In genomic region chr14:23322568-23323517, GRCh38 we compare ENCODE assay signal across 8 cellular contexts. TPM values are rescaled to one million over a fixed set of nuclear protein-coding genes. Genes with fewer than 3 reads are reported as not detected.
DNase-seq lines count a peak whose midpoint lies in the region; ATAC-seq and TF ChIP-seq lines count a peak whose summit lies in the region.

No MANE protein-coding gene starts in this region.

- H3K4me3 ChIP-seq in cardiac fibroblast (replicated peaks in 1 of 2; ENCODE audit: low read depth in 2 of 2, low read length in 2 of 2) (peak overlapping the region; percentile 81 to 84), mucosa of descending colon (peak overlapping the region; percentile 91)

- H3K9me3 Mint-ChIP-seq in stimulated activated naive CD8-positive, alpha-beta T cell treated with anti-CD3 and anti-CD28 coated beads, Interleukin-15, Interleukin-2, amounts not matched to agents 100 ng/mL and 50 ng/mL, for 24 hours = no peaks in the 10 kb centered on the region

- DNase-seq in stimulated activated naive CD8-positive, alpha-beta T cell treated with anti-CD3 and anti-CD28 coated beads, Interleukin-15, Interleukin-2, amounts not matched to agents 100 U/mL and 50 U/mL, for 24 hours = no peak
- DNase-seq in cardiac fibroblast (ENCODE audit: low read depth in 2 of 2) = no peak
- no peak for DNase-seq in mucosa of descending colon
- no peak for DNase-seq in DMS114 treated with DMSO at 0.1 percent for 48 hours (lab: John Stamatoyannopoulos, UW; ENCODE audit: unreplicated experiment)
- DNase-seq in NCI-H1417 treated with DMSO at 0.1 percent for 48 hours (lab: John Stamatoyannopoulos, UW) = no peak
- DNase-seq in DMS79 (lab: John Stamatoyannopoulos, UW) = no peak

- H3K36me3 ChIP-seq in mucosa of descending colon (ENCODE audit: low read depth) = no peaks in the 10 kb centered on the region

- no peaks in the 10 kb centered on the region for H3K27me3 Mint-ChIP-seq in stimulated activated naive CD8-positive, alpha-beta T cell treated with anti-CD3 and anti-CD28 coated beads, Interleukin-15, Interleukin-2, amounts not matched to agents 100 ng/mL and 50 ng/mL, for 24 hours

- peaks cover 11% of the 10 kb centered on the region for H3K4me1 ChIP-seq in mucosa of descending colon (ENCODE audit: low read depth)

- H3K9me3 ChIP-seq in mucosa of descending colon = no peaks in the 10 kb centered on the region

- intact Hi-C loops in mucosa of descending colon (cut with DNase I, micrococcal nuclease) = loop anchor here in 1 of 2 donors (10.0 kb wide), 1 partner anchor 142 kb away; the partner anchor contains the start of gene NGDN

- peaks cover 40% of the 10 kb centered on the region for H3K36me3 Mint-ChIP-seq in stimulated activated naive CD8-positive, alpha-beta T cell treated with anti-CD3 and anti-CD28 coated beads, Interleukin-15, Interleukin-2, amounts not matched to agents 100 ng/mL and 50 ng/mL, for 24 hours (ENCODE audit: low read depth)

- peaks cover 34% of the 10 kb centered on the region for H3K4me1 Mint-ChIP-seq in stimulated activated naive CD8-positive, alpha-beta T cell treated with anti-CD3 and anti-CD28 coated beads, Interleukin-15, Interleukin-2, amounts not matched to agents 100 ng/mL and 50 ng/mL, for 24 hours (ENCODE audit: low read depth)

- TF ChIP-seq CTCF in cardiac fibroblast (IDR thresholded peaks at IDR 0.05; ENCODE audit: low read depth, low read length) (no peak), mucosa of descending colon (IDR thresholded peaks at IDR 0.05) (no peak)

- ATAC-seq in stimulated activated naive CD8-positive, alpha-beta T cell treated with anti-CD3 and anti-CD28 coated beads, Interleukin-15, Interleukin-2, amounts not matched to agents 100 U/mL and 50 U/mL, for 24 hours = no peak
- ATAC-seq in mucosa of descending colon (no peak), GM18868 (IDR thresholded peaks at IDR 0.05; ENCODE audit: unreplicated experiment) (no peak)

- H3K27ac Mint-ChIP-seq in stimulated activated naive CD8-positive, alpha-beta T cell treated with anti-CD3 and anti-CD28 coated beads, Interleukin-15, Interleukin-2, amounts not matched to agents 100 ng/mL and 50 ng/mL, for 24 hours = peak overlapping the region; percentile 94

- peak overlapping the region; percentile 90 for H3K4me3 Mint-ChIP-seq in stimulated activated naive CD8-positive, alpha-beta T cell treated with anti-CD3 and anti-CD28 coated beads, Interleukin-15, Interleukin-2, amounts not matched to agents 100 ng/mL and 50 ng/mL, for 24 hours

RNA-seq across cellular contexts. Expression of gene PABPN1, which starts 1.6 kb away (rescaled TPM):
- 100 to 1,000 TPM; 157 to 185 (median 157) TPM for total RNA-seq in mucosa of descending colon

RNA-seq across cellular contexts. Expression of gene BCL2L2, which starts 16.2 kb away (rescaled TPM):
- total RNA-seq in mucosa of descending colon = 100 to 1,000 TPM in 1 of 3 donors, 10 to 100 TPM in 2; 40.6 to 116 (median 41.4) TPM

RNA-seq across cellular contexts. Expression of gene PPP1R3E, which starts 20.2 kb away (rescaled TPM):
- total RNA-seq in mucosa of descending colon = 10 to 100 TPM; 16.2 to 17.3 (median 17.1) TPM

RNA-seq across cellular contexts. Expression of gene SLC22A17, which starts 29.8 kb away (rescaled TPM):
- 10 to 100 TPM in 1 of 3 donors, 1 to 10 TPM in 2; 2.3 to 35.5 (median 5.4) TPM for total RNA-seq in mucosa of descending colon

RNA-seq across cellular contexts. Expression of gene HOMEZ, which starts 36.9 kb away (rescaled TPM):
- 10 to 100 TPM; 15.3 to 18.3 (median 17.3) TPM for total RNA-seq in mucosa of descending colon
